1 cellular context compared by ENCODE assay signal in the genomic region with DNA sequence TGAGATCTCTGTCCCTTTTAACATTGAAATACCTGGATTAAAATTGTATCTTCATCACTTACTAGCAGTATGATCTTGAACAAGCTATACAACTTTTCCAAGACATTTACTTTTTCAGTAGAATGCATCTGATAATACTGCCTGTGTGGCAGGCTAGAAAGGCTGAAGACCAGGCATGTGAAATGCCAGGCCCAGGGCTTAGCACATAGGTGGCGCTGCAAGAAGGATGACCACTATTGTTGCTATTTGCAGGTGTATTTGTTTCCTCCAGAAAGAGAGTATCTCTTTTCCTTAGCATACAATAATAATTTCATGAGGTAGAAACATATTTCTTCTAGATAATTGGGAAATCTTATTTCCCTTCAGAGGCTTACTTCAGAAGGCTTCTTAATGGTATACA.
TF ChIP-seq lines count a peak whose summit lies in the region.

No MANE protein-coding gene starts in this region.

TF ChIP-seq in GM23338, 12 proteins besides CTCF, POLR2A, EP300 and RAD21 (continued from another document):
- TF ChIP-seq, protein P1, sequence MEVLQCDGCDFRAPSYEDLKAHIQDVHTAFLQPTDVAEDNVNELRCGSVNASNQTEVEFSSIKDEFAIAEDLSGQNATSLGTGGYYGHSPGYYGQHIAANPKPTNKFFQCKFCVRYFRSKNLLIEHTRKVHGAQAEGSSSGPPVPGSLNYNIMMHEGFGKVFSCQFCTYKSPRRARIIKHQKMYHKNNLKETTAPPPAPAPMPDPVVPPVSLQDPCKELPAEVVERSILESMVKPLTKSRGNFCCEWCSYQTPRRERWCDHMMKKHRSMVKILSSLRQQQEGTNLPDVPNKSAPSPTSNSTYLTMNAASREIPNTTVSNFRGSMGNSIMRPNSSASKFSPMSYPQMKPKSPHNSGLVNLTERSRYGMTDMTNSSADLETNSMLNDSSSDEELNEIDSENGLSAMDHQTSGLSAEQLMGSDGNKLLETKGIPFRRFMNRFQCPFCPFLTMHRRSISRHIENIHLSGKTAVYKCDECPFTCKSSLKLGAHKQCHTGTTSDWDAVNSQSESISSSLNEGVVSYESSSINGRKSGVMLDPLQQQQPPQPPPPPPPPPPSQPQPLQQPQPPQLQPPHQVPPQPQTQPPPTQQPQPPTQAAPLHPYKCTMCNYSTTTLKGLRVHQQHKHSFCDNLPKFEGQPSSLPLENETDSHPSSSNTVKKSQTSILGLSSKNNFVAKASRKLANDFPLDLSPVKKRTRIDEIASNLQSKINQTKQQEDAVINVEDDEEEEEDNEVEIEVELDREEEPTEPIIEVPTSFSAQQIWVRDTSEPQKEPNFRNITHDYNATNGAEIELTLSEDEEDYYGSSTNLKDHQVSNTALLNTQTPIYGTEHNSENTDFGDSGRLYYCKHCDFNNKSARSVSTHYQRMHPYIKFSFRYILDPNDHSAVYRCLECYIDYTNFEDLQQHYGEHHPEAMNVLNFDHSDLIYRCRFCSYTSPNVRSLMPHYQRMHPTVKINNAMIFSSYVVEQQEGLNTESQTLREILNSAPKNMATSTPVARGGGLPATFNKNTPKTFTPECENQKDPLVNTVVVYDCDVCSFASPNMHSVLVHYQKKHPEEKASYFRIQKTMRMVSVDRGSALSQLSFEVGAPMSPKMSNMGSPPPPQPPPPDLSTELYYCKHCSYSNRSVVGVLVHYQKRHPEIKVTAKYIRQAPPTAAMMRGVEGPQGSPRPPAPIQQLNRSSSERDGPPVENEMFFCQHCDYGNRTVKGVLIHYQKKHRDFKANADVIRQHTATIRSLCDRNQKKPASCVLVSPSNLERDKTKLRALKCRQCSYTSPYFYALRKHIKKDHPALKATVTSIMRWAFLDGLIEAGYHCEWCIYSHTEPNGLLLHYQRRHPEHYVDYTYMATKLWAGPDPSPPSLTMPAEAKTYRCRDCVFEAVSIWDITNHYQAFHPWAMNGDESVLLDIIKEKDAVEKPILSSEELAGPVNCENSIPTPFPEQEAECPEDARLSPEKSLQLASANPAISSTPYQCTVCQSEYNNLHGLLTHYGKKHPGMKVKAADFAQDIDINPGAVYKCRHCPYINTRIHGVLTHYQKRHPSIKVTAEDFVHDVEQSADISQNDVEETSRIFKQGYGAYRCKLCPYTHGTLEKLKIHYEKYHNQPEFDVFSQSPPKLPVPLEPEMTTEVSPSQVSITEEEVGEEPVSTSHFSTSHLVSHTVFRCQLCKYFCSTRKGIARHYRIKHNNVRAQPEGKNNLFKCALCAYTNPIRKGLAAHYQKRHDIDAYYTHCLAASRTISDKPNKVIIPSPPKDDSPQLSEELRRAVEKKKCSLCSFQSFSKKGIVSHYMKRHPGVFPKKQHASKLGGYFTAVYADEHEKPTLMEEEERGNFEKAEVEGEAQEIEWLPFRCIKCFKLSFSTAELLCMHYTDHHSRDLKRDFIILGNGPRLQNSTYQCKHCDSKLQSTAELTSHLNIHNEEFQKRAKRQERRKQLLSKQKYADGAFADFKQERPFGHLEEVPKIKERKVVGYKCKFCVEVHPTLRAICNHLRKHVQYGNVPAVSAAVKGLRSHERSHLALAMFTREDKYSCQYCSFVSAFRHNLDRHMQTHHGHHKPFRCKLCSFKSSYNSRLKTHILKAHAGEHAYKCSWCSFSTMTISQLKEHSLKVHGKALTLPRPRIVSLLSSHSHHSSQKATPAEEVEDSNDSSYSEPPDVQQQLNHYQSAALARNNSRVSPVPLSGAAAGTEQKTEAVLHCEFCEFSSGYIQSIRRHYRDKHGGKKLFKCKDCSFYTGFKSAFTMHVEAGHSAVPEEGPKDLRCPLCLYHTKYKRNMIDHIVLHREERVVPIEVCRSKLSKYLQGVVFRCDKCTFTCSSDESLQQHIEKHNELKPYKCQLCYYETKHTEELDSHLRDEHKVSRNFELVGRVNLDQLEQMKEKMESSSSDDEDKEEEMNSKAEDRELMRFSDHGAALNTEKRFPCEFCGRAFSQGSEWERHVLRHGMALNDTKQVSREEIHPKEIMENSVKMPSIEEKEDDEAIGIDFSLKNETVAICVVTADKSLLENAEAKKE (CRISPR knock-in tag; IDR thresholded peaks at IDR 0.05): no peak
- no peak for TF ChIP-seq NANOG (IDR thresholded peaks at IDR 0.05; ENCODE audit: borderline replicate concordance)
- TF ChIP-seq STAT1 (IDR thresholded peaks at IDR 0.05; ENCODE audit: unreplicated experiment): no peak
- TF ChIP-seq ZNF331 (CRISPR knock-in tag; IDR thresholded peaks at IDR 0.05; ENCODE audit: low read depth): no peak
TF ChIP-seq in GM23338: peak in this region for 0.
